ENCODE assay signal across 22 cellular contexts in the genomic region with DNA sequence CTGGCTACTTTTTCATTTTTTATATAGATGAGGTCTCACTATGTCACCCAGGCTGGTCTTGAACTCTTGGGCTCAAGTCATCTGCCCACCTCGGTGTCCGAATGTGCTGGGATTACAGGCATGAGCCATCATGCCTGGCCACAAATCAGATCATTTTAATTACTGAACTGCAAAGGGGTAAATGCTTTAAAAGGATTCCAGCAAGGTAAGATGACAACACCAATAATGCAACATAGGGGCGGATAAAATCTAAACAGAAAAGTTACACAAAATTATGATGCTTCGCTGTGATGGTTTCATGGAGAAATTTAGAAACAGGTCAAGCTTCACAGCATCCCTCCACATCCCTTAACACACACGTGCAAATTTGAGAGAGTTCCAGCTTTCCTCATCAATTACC. TPM values are rescaled to one million over a fixed set of nuclear protein-coding genes. Genes with fewer than 3 reads are reported as not detected.
"Had no signal": no experiment of that assay in that cellular context is flagged by ENCODE, and none has a peak within 500 bp of the region (broad histone marks: within the 10 kb centered on the region; RNA-seq: fewer than 3 reads in every experiment).

No MANE protein-coding gene starts in this region.

- H3K27me3 Mint-ChIP-seq: progenitor cell of endocrine pancreas, type B pancreatic cell had no signal

- H3K27ac ChIP-seq: brain microvascular endothelial cell, dorsolateral prefrontal cortex, epithelial cell of prostate, foreskin keratinocyte, hepatocyte, testis had no signal

- H3K4me1 ChIP-seq: foreskin keratinocyte, testis had no signal

- H3K9me3 Mint-ChIP-seq: endodermal cell, nephron progenitor cell, type B pancreatic cell had no signal

- DNase-seq: activated CD4-positive, alpha-beta T cell treated with anti-CD3 and anti-CD28 coated beads for 48 hours; activated CD4-positive, CD25-positive, alpha-beta regulatory T cell; activated CD8-positive, alpha-beta memory T cell treated with anti-CD3 and anti-CD28 coated beads, Interleukin-2, amount 50 U/mL, for 48 hours; activated gamma-delta T cell; activated T-cell treated with anti-CD3 and anti-CD28 coated beads, Interleukin-2, amount 50 U/mL, for 48 hours; aorta; brain microvascular endothelial cell; central memory CD4-positive, alpha-beta T cell; dorsolateral prefrontal cortex; endodermal cell; foreskin keratinocyte; left cardiac atrium; mesenchymal stem cell; nephron progenitor cell; occipital lobe; stimulated activated CD4-positive, alpha-beta T cell treated with anti-CD3 and anti-CD28 coated beads, Interleukin-2, amount 100 ng/mL, for 24 hours; testis had no signal

- H3K27ac Mint-ChIP-seq: endodermal cell, nephron progenitor cell, progenitor cell of endocrine pancreas, type B pancreatic cell had no signal

- H3K36me3 ChIP-seq: brain microvascular endothelial cell had no signal

- H3K27me3 ChIP-seq: brain microvascular endothelial cell, dorsolateral prefrontal cortex, foreskin keratinocyte, hepatocyte, testis had no signal

- H3K4me3 ChIP-seq: dorsolateral prefrontal cortex, hepatocyte, testis had no signal

- H3K9me3 ChIP-seq: testis had no signal

- ATAC-seq: foreskin keratinocyte, left cardiac atrium had no signal

- H3K4me3 Mint-ChIP-seq: endodermal cell, nephron progenitor cell, type B pancreatic cell had no signal

RNA-seq across cellular contexts. Expression of a gene that starts 37.2 kb away (rescaled TPM):
- total RNA-seq: hepatocyte had no signal

RNA-seq across cellular contexts. Expression of a gene that starts 39.8 kb away (rescaled TPM):
- total RNA-seq: foreskin keratinocyte, hepatocyte, lower leg skin had no signal
- polyA plus RNA-seq: foreskin keratinocyte had no signal

RNA-seq across cellular contexts. Expression of a gene that starts 44.5 kb away (rescaled TPM):
- total RNA-seq: foreskin keratinocyte had no signal
